In the genomic region with DNA sequence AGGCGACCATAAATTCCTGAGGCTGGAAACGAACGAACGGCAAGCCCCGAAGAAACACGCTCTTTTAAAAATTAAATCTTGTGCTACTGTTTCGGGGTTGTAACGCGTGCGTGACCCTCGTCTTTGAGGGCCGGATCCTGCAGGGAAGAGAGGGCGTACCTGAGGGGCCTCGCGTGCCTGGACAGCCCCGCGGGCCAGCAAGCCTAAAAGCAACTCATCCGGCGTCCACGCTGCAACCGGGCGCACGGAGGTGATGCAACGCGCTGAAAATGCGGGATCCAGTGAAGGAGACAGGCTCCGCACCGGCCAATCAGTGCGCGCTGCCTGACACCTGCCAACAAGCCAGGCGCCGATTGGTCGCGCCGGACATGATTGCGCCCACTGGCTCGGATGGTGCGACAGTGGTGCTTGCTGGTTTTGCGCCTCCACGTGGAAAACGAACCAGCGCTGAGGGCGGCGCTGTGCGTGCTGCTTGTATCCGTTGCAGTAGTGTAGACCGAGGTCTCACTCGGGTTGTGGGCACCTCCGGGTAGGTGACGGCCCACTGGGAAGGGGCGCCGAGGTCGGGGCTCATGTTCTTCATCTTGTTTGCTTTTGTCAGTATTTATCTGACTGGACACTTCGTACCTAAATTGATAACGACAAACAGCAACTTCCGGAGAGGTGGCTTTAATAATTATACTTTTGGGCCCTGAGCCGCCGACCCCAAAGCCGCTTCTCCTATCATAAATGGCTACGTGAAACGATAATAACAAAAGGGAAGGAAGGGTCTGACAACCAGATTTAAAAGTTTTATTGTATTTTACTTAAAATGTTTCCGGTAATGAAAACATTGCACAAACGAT, we compare ENCODE assay signal across 1 cellular context.
TF ChIP-seq lines count a peak whose summit lies in the region.

A gene (minus strand): TSS at position 246 of the 845 bp plus-strand sequence. CDS start 4,278 bp downstream, outside the sequence.

TF ChIP-seq in K562, 482 proteins besides CTCF, POLR2A, EP300 and RAD21 (continued from another document and continues in another):
- TF ChIP-seq, protein P1, sequence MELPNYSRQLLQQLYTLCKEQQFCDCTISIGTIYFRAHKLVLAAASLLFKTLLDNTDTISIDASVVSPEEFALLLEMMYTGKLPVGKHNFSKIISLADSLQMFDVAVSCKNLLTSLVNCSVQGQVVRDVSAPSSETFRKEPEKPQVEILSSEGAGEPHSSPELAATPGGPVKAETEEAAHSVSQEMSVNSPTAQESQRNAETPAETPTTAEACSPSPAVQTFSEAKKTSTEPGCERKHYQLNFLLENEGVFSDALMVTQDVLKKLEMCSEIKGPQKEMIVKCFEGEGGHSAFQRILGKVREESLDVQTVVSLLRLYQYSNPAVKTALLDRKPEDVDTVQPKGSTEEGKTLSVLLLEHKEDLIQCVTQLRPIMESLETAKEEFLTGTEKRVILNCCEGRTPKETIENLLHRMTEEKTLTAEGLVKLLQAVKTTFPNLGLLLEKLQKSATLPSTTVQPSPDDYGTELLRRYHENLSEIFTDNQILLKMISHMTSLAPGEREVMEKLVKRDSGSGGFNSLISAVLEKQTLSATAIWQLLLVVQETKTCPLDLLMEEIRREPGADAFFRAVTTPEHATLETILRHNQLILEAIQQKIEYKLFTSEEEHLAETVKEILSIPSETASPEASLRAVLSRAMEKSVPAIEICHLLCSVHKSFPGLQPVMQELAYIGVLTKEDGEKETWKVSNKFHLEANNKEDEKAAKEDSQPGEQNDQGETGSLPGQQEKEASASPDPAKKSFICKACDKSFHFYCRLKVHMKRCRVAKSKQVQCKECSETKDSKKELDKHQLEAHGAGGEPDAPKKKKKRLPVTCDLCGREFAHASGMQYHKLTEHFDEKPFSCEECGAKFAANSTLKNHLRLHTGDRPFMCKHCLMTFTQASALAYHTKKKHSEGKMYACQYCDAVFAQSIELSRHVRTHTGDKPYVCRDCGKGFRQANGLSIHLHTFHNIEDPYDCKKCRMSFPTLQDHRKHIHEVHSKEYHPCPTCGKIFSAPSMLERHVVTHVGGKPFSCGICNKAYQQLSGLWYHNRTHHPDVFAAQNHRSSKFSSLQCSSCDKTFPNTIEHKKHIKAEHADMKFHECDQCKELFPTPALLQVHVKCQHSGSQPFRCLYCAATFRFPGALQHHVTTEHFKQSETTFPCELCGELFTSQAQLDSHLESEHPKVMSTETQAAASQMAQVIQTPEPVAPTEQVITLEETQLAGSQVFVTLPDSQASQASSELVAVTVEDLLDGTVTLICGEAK (IDR thresholded peaks at IDR 0.05): no peak
- TF ChIP-seq, protein P1 (CRISPR knock-in tag; IDR thresholded peaks at IDR 0.05): no peak
- TF ChIP-seq RBFOX2 (IDR thresholded peaks at IDR 0.05; ENCODE audit: low read depth, low read length) (peak; percentile 97), C11orf30 (IDR thresholded peaks at IDR 0.05; ENCODE audit: low read depth) (peak; percentile 93), HSF4 (CRISPR knock-in tag; IDR thresholded peaks at IDR 0.05; ENCODE audit: borderline replicate concordance) (no peak), ZNF589 (CRISPR knock-in tag; IDR thresholded peaks at IDR 0.05; ENCODE audit: low read depth) (no peak), HMG20B (CRISPR knock-in tag; IDR thresholded peaks at IDR 0.05) (no peak), IFI16 (CRISPR knock-in tag; IDR thresholded peaks at IDR 0.05) (no peak), ZNF644 (tag; IDR thresholded peaks at IDR 0.05; ENCODE audit: low read depth) (no peak), ZNF217 (CRISPR knock-in tag; IDR thresholded peaks at IDR 0.05) (no peak), EWSR1 (IDR thresholded peaks at IDR 0.05; ENCODE audit: borderline replicate concordance, low read depth, partially characterized antibody) (no peak), RBM39 (optimal IDR thresholded peaks at IDR 0.05; ENCODE audit: low read depth, low read length) (no peak), MCM5 (IDR thresholded peaks at IDR 0.05; ENCODE audit: low read depth) (no peak), BHLHE40 (IDR thresholded peaks at IDR 0.05; ENCODE audit: low read length) (peak; percentile 78), L3MBTL2 (IDR thresholded peaks at IDR 0.05) (peak; percentile 95), ETV5 (CRISPR knock-in tag; IDR thresholded peaks at IDR 0.05; ENCODE audit: low read depth) (peak; percentile 89), PML (IDR thresholded peaks at IDR 0.05; ENCODE audit: low read length) (peak; percentile 83), ESRRB (CRISPR knock-in tag; IDR thresholded peaks at IDR 0.05; ENCODE audit: borderline replicate concordance) (no peak), BDP1 (IDR thresholded peaks at IDR 0.05; ENCODE audit: insufficient read depth, insufficient read length) (no peak), ZNF764 (CRISPR knock-in tag; IDR thresholded peaks at IDR 0.05; ENCODE audit: low read depth) (no peak), HNRNPUL1 (IDR thresholded peaks at IDR 0.05; ENCODE audit: low read length) (no peak), CBX5 (IDR thresholded peaks at IDR 0.05; ENCODE audit: borderline replicate concordance, low read depth) (no peak), MCM2 (IDR thresholded peaks at IDR 0.05; ENCODE audit: low read depth) (no peak), NCOR1 (IDR thresholded peaks at IDR 0.05) (0 out of 2 replicates have a peak, but pooled peaks have one; percentile 28), ZNF311 (CRISPR knock-in tag; IDR thresholded peaks at IDR 0.05) (no peak), ATF1 (CRISPR knock-in tag; IDR thresholded peaks at IDR 0.05) (peak; percentile 35; the same call in 1 of the 2 replicates), ATF1 (tag; IDR thresholded peaks at IDR 0.05) (peak; percentile 95), ZNF316 (IDR thresholded peaks at IDR 0.05) (no peak), DDX20 (tag; IDR thresholded peaks at IDR 0.05; ENCODE audit: low read depth) (no peak)
- TF ChIP-seq, protein P2, sequence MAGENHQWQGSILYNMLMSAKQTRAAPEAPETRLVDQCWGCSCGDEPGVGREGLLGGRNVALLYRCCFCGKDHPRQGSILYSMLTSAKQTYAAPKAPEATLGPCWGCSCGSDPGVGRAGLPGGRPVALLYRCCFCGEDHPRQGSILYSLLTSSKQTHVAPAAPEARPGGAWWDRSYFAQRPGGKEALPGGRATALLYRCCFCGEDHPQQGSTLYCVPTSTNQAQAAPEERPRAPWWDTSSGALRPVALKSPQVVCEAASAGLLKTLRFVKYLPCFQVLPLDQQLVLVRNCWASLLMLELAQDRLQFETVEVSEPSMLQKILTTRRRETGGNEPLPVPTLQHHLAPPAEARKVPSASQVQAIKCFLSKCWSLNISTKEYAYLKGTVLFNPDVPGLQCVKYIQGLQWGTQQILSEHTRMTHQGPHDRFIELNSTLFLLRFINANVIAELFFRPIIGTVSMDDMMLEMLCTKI (IDR thresholded peaks at IDR 0.05; ENCODE audit: partially characterized antibody): no peak
- TF ChIP-seq, protein P3, sequence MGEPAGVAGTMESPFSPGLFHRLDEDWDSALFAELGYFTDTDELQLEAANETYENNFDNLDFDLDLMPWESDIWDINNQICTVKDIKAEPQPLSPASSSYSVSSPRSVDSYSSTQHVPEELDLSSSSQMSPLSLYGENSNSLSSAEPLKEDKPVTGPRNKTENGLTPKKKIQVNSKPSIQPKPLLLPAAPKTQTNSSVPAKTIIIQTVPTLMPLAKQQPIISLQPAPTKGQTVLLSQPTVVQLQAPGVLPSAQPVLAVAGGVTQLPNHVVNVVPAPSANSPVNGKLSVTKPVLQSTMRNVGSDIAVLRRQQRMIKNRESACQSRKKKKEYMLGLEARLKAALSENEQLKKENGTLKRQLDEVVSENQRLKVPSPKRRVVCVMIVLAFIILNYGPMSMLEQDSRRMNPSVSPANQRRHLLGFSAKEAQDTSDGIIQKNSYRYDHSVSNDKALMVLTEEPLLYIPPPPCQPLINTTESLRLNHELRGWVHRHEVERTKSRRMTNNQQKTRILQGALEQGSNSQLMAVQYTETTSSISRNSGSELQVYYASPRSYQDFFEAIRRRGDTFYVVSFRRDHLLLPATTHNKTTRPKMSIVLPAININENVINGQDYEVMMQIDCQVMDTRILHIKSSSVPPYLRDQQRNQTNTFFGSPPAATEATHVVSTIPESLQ (CRISPR knock-in tag; IDR thresholded peaks at IDR 0.05): no peak
- TF ChIP-seq, protein P4, sequence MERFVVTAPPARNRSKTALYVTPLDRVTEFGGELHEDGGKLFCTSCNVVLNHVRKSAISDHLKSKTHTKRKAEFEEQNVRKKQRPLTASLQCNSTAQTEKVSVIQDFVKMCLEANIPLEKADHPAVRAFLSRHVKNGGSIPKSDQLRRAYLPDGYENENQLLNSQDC (CRISPR knock-in tag; IDR thresholded peaks at IDR 0.05): no peak
- TF ChIP-seq, protein P5, sequence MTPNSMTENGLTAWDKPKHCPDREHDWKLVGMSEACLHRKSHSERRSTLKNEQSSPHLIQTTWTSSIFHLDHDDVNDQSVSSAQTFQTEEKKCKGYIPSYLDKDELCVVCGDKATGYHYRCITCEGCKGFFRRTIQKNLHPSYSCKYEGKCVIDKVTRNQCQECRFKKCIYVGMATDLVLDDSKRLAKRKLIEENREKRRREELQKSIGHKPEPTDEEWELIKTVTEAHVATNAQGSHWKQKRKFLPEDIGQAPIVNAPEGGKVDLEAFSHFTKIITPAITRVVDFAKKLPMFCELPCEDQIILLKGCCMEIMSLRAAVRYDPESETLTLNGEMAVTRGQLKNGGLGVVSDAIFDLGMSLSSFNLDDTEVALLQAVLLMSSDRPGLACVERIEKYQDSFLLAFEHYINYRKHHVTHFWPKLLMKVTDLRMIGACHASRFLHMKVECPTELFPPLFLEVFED (CRISPR knock-in tag; conservative IDR thresholded peaks at IDR 0.05): no peak
- TF ChIP-seq, protein P6, sequence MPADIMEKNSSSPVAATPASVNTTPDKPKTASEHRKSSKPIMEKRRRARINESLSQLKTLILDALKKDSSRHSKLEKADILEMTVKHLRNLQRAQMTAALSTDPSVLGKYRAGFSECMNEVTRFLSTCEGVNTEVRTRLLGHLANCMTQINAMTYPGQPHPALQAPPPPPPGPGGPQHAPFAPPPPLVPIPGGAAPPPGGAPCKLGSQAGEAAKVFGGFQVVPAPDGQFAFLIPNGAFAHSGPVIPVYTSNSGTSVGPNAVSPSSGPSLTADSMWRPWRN (IDR thresholded peaks at IDR 0.05; ENCODE audit: low read depth): no peak
- TF ChIP-seq, protein P7, sequence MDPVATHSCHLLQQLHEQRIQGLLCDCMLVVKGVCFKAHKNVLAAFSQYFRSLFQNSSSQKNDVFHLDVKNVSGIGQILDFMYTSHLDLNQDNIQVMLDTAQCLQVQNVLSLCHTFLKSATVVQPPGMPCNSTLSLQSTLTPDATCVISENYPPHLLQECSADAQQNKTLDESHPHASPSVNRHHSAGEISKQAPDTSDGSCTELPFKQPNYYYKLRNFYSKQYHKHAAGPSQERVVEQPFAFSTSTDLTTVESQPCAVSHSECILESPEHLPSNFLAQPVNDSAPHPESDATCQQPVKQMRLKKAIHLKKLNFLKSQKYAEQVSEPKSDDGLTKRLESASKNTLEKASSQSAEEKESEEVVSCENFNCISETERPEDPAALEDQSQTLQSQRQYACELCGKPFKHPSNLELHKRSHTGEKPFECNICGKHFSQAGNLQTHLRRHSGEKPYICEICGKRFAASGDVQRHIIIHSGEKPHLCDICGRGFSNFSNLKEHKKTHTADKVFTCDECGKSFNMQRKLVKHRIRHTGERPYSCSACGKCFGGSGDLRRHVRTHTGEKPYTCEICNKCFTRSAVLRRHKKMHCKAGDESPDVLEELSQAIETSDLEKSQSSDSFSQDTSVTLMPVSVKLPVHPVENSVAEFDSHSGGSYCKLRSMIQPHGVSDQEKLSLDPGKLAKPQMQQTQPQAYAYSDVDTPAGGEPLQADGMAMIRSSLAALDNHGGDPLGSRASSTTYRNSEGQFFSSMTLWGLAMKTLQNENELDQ (CRISPR knock-in tag; IDR thresholded peaks at IDR 0.05; ENCODE audit: borderline replicate concordance): no peak
- TF ChIP-seq, protein P8, sequence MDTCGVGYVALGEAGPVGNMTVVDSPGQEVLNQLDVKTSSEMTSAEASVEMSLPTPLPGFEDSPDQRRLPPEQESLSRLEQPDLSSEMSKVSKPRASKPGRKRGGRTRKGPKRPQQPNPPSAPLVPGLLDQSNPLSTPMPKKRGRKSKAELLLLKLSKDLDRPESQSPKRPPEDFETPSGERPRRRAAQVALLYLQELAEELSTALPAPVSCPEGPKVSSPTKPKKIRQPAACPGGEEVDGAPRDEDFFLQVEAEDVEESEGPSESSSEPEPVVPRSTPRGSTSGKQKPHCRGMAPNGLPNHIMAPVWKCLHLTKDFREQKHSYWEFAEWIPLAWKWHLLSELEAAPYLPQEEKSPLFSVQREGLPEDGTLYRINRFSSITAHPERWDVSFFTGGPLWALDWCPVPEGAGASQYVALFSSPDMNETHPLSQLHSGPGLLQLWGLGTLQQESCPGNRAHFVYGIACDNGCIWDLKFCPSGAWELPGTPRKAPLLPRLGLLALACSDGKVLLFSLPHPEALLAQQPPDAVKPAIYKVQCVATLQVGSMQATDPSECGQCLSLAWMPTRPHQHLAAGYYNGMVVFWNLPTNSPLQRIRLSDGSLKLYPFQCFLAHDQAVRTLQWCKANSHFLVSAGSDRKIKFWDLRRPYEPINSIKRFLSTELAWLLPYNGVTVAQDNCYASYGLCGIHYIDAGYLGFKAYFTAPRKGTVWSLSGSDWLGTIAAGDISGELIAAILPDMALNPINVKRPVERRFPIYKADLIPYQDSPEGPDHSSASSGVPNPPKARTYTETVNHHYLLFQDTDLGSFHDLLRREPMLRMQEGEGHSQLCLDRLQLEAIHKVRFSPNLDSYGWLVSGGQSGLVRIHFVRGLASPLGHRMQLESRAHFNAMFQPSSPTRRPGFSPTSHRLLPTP (IDR thresholded peaks at IDR 0.05; ENCODE audit: borderline replicate concordance, extremely low read depth, insufficient read length): no peak
